Comparison of ENCODE assay signal across 1 cellular context in the genomic region with DNA sequence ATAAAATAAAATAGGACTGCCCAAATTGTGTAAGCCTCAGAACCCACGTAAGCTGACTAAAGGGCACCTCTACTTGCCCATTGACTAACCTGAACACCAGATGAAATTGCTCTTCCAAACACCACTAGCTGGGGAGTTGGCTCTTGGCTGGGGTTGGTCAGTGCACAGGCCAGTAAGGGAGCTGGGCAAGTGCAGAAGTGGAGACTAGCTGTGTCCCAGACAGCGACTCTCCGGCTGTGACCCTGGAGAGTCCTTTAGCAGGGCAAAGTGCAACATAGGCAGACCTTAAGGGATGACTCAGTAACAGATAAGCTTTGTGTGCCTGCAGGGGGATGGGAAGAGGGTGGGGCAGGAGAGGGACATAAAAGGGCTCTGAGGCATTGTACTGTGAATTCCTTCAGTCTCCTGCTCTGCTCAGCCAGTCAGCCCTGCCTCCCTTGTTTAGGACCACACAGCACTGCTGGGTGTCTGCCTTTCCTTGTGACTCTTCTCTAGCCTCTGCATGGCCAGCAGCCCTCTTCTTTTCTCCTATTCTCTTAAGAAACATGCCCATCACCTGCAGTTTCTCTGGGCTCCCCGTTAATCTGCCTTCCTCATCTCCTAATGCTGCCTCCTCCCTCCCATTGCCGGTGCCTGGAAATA.
A peak's percentile ranks its signal among the peaks of the same experiment; 100 is the strongest.
TF ChIP-seq lines count a peak whose summit lies in the region.

No MANE protein-coding gene starts in this region.

TF ChIP-seq in K562, 482 proteins besides CTCF, POLR2A, EP300 and RAD21 (continued from another document and continues in another):
- TF ChIP-seq ZNF407 (IDR thresholded peaks at IDR 0.05; ENCODE audit: low read depth) = no peak
- peak; percentile 32; the same call in 1 of the 2 replicates for TF ChIP-seq TOE1 (IDR thresholded peaks at IDR 0.05; ENCODE audit: borderline replicate concordance)
- TF ChIP-seq TOE1 (CRISPR knock-in tag; IDR thresholded peaks at IDR 0.05; ENCODE audit: borderline replicate concordance, low read depth) = no peak
- no peak for TF ChIP-seq ZNF121 (CRISPR knock-in tag; conservative IDR thresholded peaks at IDR 0.05)
- TF ChIP-seq ZNF165 (CRISPR knock-in tag; IDR thresholded peaks at IDR 0.05; ENCODE audit: borderline replicate concordance) = no peak
- no peak for TF ChIP-seq BCL6 (CRISPR knock-in tag; IDR thresholded peaks at IDR 0.05)
- peak; percentile 97 for TF ChIP-seq ESRRA (IDR thresholded peaks at IDR 0.05; ENCODE audit: borderline replicate concordance, low read depth)
- peak; percentile 60 for TF ChIP-seq GATA2 (CRISPR knock-in tag; IDR thresholded peaks at IDR 0.05)
- no peak for TF ChIP-seq ZNF134 (CRISPR knock-in tag; conservative IDR thresholded peaks at IDR 0.05)
- peak; percentile 87 for TF ChIP-seq SMARCE1 (IDR thresholded peaks at IDR 0.05)
- TF ChIP-seq, protein P1, sequence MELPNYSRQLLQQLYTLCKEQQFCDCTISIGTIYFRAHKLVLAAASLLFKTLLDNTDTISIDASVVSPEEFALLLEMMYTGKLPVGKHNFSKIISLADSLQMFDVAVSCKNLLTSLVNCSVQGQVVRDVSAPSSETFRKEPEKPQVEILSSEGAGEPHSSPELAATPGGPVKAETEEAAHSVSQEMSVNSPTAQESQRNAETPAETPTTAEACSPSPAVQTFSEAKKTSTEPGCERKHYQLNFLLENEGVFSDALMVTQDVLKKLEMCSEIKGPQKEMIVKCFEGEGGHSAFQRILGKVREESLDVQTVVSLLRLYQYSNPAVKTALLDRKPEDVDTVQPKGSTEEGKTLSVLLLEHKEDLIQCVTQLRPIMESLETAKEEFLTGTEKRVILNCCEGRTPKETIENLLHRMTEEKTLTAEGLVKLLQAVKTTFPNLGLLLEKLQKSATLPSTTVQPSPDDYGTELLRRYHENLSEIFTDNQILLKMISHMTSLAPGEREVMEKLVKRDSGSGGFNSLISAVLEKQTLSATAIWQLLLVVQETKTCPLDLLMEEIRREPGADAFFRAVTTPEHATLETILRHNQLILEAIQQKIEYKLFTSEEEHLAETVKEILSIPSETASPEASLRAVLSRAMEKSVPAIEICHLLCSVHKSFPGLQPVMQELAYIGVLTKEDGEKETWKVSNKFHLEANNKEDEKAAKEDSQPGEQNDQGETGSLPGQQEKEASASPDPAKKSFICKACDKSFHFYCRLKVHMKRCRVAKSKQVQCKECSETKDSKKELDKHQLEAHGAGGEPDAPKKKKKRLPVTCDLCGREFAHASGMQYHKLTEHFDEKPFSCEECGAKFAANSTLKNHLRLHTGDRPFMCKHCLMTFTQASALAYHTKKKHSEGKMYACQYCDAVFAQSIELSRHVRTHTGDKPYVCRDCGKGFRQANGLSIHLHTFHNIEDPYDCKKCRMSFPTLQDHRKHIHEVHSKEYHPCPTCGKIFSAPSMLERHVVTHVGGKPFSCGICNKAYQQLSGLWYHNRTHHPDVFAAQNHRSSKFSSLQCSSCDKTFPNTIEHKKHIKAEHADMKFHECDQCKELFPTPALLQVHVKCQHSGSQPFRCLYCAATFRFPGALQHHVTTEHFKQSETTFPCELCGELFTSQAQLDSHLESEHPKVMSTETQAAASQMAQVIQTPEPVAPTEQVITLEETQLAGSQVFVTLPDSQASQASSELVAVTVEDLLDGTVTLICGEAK (IDR thresholded peaks at IDR 0.05) = no peak
- TF ChIP-seq, protein P1 (CRISPR knock-in tag; IDR thresholded peaks at IDR 0.05) = no peak
- TF ChIP-seq HDAC2 (IDR thresholded peaks at IDR 0.05) = peak; percentile 60; the same call in 1 of the 2 replicates
- TF ChIP-seq CBX3 (IDR thresholded peaks at IDR 0.05; ENCODE audit: borderline replicate concordance in 1 of 2, low read length in 2 of 2) = no peak
- TF ChIP-seq SETDB1 (IDR thresholded peaks at IDR 0.05; ENCODE audit: low read length) = no peak
- TF ChIP-seq FOSL1 (tag; conservative IDR thresholded peaks at IDR 0.05) = peak; percentile 97
- TF ChIP-seq MAFK (IDR thresholded peaks at IDR 0.05; ENCODE audit: low read length) = peak; percentile 76
- TF ChIP-seq ATF1 (CRISPR knock-in tag; IDR thresholded peaks at IDR 0.05) = no peak
- TF ChIP-seq ATF1 (tag; IDR thresholded peaks at IDR 0.05) = peak; percentile 51; the same call in 1 of the 2 replicates
- no peak for TF ChIP-seq GATAD2A (IDR thresholded peaks at IDR 0.05)
- TF ChIP-seq CBFB (CRISPR knock-in tag; IDR thresholded peaks at IDR 0.05) = no peak
- TF ChIP-seq, protein P2, sequence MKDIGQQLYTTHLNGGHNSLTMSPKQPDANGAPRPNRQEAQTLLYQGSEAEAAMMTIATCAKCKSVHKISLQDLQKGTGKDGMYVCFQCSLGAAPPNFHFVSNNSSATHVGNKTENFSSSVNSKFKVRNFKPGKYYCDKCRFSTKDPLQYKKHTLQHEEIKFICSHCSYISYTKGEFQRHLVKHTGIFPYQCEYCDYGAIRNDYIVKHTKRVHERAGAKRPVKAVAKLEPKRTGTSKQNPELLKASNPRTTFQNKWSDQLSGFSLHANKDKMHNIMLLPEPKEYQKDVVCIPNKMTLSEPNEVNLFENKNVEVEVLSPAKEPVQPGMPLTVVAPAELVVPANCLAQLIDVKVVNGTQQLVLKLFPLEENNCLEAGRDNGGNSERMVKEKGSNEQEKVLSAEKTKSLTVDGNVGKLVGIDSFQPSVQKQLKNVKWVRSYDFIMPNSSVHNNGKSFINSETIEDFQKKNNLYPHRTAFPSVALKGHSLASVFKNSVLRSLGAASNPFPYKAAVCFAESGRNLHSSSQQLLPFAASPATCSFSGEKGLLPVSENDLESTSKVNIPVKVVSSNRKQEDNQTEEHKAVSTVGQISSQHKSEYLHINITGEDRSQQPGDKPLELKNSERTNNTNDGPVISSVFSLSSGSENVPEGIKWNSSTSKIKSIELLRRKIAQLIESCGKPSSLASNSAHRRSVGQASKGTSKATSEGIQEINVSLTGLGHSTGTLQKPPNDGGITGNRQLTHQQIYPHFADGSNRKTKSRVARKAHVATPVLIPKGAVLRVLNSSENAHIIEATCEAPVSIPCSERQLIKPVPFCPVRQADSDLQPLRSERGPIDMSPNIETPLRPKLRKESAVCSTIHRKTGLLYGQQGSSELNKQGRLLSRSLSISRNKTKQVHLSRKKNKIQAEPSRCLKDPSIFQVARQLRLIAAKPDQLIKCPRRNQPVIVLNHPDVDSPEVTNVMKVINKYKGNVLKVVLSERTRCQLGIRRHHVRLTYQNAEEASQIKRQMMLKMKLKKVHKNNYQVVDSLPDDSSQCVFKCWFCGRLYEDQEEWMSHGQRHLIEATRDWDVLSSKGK (CRISPR knock-in tag; IDR thresholded peaks at IDR 0.05) = no peak
- no peak; the same call in 1 of the 2 replicates for TF ChIP-seq ZNF263 (CRISPR knock-in tag; IDR thresholded peaks at IDR 0.05; ENCODE audit: borderline replicate concordance)
- TF ChIP-seq EP400 (IDR thresholded peaks at IDR 0.05) = peak; percentile 48; the same call in 1 of the 2 replicates
- no peak for TF ChIP-seq ZNF253 (CRISPR knock-in tag; conservative IDR thresholded peaks at IDR 0.05)
- 0 out of 2 replicates have a peak, but pooled peaks have one; percentile 52 for TF ChIP-seq SMARCC2 (IDR thresholded peaks at IDR 0.05; ENCODE audit: low read depth)
- TF ChIP-seq ATF4 (CRISPR knock-in tag; IDR thresholded peaks at IDR 0.05) = no peak
